Comparison of ENCODE assay signal across 9 cellular contexts in the genomic region with DNA sequence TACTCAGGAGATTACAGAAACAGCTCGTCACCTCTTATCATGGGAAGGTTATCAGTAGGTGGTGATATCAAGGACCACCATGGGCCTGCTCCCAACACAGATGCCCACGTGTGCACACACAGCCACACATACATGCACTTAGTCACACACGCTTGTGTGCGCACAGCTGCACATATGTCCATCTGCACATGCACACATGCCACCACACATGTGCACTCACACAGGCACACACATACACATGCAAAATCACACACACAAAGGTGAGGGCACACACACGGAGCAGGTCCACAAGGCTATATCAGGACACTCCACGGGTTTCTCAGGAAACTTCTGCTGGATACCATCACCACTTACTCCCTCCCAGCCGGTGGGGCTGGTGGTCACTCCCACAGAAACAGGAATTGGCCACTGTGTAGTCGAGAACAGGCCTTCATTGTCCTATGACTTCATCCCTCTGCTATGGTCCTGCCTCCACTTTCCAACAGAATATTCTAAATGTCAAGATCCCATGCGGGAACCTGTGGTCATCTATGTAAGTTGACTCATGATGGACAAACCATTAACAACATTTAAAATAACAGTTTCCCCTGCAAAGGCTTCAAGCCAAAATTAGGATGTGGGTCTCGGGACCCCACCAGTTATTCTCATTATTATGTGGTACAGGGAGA. TPM values are rescaled to one million over a fixed set of nuclear protein-coding genes. Genes with fewer than 3 reads are reported as not detected.
DNase-seq lines count a peak whose midpoint lies in the region; FAIRE-seq and TF ChIP-seq lines count a peak whose summit lies in the region.
"Had no signal": no experiment of that assay in that cellular context is flagged by ENCODE, and none has a peak within 500 bp of the region (broad histone marks: within the 10 kb centered on the region; RNA-seq: fewer than 3 reads in every experiment).

No MANE protein-coding gene starts in this region.

- CTCF ChIA-PET in RWPE1 (lab: Yijun Ruan, JAX): interaction anchor here (0.6 to 2.7 kb wide), 3 partner anchors 11 to 28 kb away, joined by 4 to 19 read pairs (median 5); no protein-coding TSS in a partner anchor

- no peak for TF ChIP-seq POLR2A in GM12892 (IDR thresholded peaks at IDR 0.05; ENCODE audit: low read depth, low read length)

- H3K9ac ChIP-seq in rectal smooth muscle tissue (ENCODE audit: low read length): no peak overlapping the region

- FAIRE-seq in GM12892 (lab: Jason Lieb, UNC): no peak

- peak; percentile 92 for DNase-seq in EL
- DNase-seq in RWPE1 (ENCODE audit: low spot score): no peak
- DNase-seq in fibroblast of mammary gland (ENCODE audit: low read depth): peak; percentile 84
- no peak for DNase-seq in GM12892 (ENCODE audit: insufficient read length)
- DNase-seq in DMS53 (lab: John Stamatoyannopoulos, UW): no peak
- no peak for DNase-seq in NK-92 treated with Interleukin-12 subunit alpha and Interleukin-12 subunit beta, amount 100 ng/mL, for 24 hours (lab: John Stamatoyannopoulos, UW)
- DNase-seq in Ammon's horn (ENCODE audit: low spot score): no peak
- DNase-seq: aorta had no signal

- H3K4me1 ChIP-seq in rectal smooth muscle tissue (ENCODE audit: control insufficient read depth, insufficient read depth, low read length): peaks cover 7% of the 10 kb centered on the region

- no peaks in the 10 kb centered on the region for H3K27me3 ChIP-seq in rectal smooth muscle tissue (ENCODE audit: control insufficient read depth, insufficient read depth, low read length)

- peak overlapping the region; percentile 24; the same call in 1 of the 2 replicates for H3K27ac ChIP-seq in RWPE1
- H3K27ac ChIP-seq in rectal smooth muscle tissue (ENCODE audit: low read depth, low read length): no peak overlapping the region

- POLR2A ChIA-PET in RWPE1 (lab: Yijun Ruan, JAX; ENCODE audit: low non-redundant PET): no interaction called here

- TF ChIP-seq CTCF in RWPE1 (conservative IDR thresholded peaks at IDR 0.05; ENCODE audit: low read depth): no peak
- no peak for TF ChIP-seq CTCF in fibroblast of mammary gland (conservative IDR thresholded peaks at IDR 0.05; ENCODE audit: control insufficient read depth, insufficient read depth, low read depth, low read length)

- H3K4me3 ChIP-seq in fibroblast of mammary gland (ENCODE audit: control insufficient read depth, low read depth, low read length) (peak overlapping the region; percentile 6), rectal smooth muscle tissue (ENCODE audit: low read length) (peak overlapping the region; percentile 17)

- peaks cover 15% of the 10 kb centered on the region for H3K36me3 ChIP-seq in rectal smooth muscle tissue (ENCODE audit: control insufficient read depth, insufficient read depth, low read length)

RNA-seq across cellular contexts. Expression of gene C11orf24, which starts 2.2 kb away (rescaled TPM):
- polyA plus RNA-seq in GM12892 (2012; ENCODE audit: missing spikeins): 16.1 TPM

RNA-seq across cellular contexts. Expression of gene LRP5, which starts 42.8 kb away (rescaled TPM):
- 2.6 TPM for polyA plus RNA-seq in GM12892 (2012; ENCODE audit: missing spikeins)

RNA-seq across cellular contexts. Expression of gene KMT5B, which starts 56.5 kb away (rescaled TPM):
- 19.3 TPM for polyA plus RNA-seq in GM12892 (2012; ENCODE audit: missing spikeins)

Comparison
In these comparisons a context has a peak if more than half of its experiments do, and no peak if none do; other contexts are left out.
1. DNase-seq: peak in EL (single experiment) and fibroblast of mammary gland (single experiment); none in RWPE1 (single experiment), GM12892 (single experiment), DMS53 (single experiment), NK-92 treated with Interleukin-12 subunit alpha and Interleukin-12 subunit beta, amount 100 ng/mL, for 24 hours (single experiment) and Ammon's horn (single experiment).